12 cellular contexts compared by ENCODE assay signal in the genomic region with DNA sequence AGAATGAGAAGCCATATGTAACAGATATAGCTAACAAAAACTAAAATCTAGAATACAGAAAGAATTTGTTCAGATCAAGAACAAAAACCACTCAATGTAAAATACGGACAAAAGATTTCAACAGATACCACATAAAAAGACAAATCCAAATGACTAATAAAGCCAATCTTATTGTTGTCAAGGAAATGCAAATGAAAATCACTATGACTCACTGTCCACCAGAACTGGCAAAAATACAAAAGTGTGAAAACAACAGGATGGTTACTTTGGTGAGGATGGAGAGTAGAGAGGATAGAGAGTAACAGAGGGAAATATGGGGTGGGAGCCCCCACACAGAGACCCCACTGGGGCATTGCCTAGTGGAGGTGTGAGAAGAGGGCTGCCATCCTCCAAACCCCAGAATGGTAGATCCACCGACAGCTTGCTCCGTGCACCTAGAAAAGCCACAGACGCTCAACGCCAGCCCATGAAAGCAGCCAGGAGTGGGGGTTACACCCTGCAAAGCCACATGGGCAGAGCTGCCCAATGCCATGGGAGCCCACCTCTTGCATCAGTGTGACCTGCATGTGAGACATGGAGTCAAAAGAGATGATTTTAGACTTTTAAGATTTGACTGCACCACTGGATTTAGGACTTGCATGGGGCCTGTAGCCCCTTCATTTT. TPM values are rescaled to one million over a fixed set of nuclear protein-coding genes. Genes with fewer than 3 reads are reported as not detected.
A peak's percentile ranks its signal among the peaks of the same experiment; 100 is the strongest.
DNase-seq lines count a peak whose midpoint lies in the region; ATAC-seq and TF ChIP-seq lines count a peak whose summit lies in the region.
"Had no signal": no experiment of that assay in that cellular context is flagged by ENCODE, and none has a peak within 500 bp of the region (broad histone marks: within the 10 kb centered on the region; RNA-seq: fewer than 3 reads in every experiment).

No MANE protein-coding gene starts in this region.

- H3K4me1 Mint-ChIP-seq in HFFc6 (ENCODE audit: low read depth): peaks cover 71% of the 10 kb centered on the region
- peaks cover 24% of the 10 kb centered on the region for H3K4me1 Mint-ChIP-seq in activated naive CD8-positive, alpha-beta T cell treated with anti-CD3 and anti-CD28 coated beads, Interleukin-2, amount 50 U/mL, for 24 hours

- H3K9me3 Mint-ChIP-seq in HFFc6: no peaks in the 10 kb centered on the region
- H3K9me3 Mint-ChIP-seq in activated naive CD8-positive, alpha-beta T cell treated with anti-CD3 and anti-CD28 coated beads, Interleukin-2, amount 50 U/mL, for 24 hours: peaks cover 4% of the 10 kb centered on the region
- H3K9me3 Mint-ChIP-seq: activated naive CD4-positive, alpha-beta T cell treated with anti-CD3 and anti-CD28 coated beads, Interleukin-2, amount 10 ng/mL, durations not matched to agents 7 days and 5 days had no signal

- peak overlapping the region; percentile 55 for H3K27ac Mint-ChIP-seq in HFFc6
- H3K27ac Mint-ChIP-seq in activated naive CD8-positive, alpha-beta T cell treated with anti-CD3 and anti-CD28 coated beads, Interleukin-2, amount 50 U/mL, for 24 hours: peak overlapping the region; percentile 44
- H3K27ac Mint-ChIP-seq: activated naive CD4-positive, alpha-beta T cell treated with anti-CD3 and anti-CD28 coated beads, Interleukin-2, amount 10 ng/mL, durations not matched to agents 7 days and 5 days; neural progenitor cell had no signal

- H3K36me3 Mint-ChIP-seq in HFFc6 (ENCODE audit: low read depth): peaks cover 20% of the 10 kb centered on the region
- no peaks in the 10 kb centered on the region for H3K36me3 Mint-ChIP-seq in activated naive CD8-positive, alpha-beta T cell treated with anti-CD3 and anti-CD28 coated beads, Interleukin-2, amount 50 U/mL, for 24 hours (ENCODE audit: low read depth)
- H3K36me3 Mint-ChIP-seq: activated naive CD4-positive, alpha-beta T cell treated with anti-CD3 and anti-CD28 coated beads, Interleukin-2, amount 10 ng/mL, durations not matched to agents 7 days and 5 days had no signal

- DNase-seq in EL (peak; percentile 80), HFFc6 (peak; percentile 82), lung microvascular endothelial cell (ENCODE audit: low read depth in 2 of 2) (peak; percentile 66 to 85), UCSD-AML1 (lab: John Stamatoyannopoulos, UW; ENCODE audit: unreplicated experiment) (no peak), pons (ENCODE audit: low spot score) (no peak), coronary artery (ENCODE audit: low spot score) (no peak)
- DNase-seq in activated naive CD8-positive, alpha-beta T cell treated with anti-CD3 and anti-CD28 coated beads, Interleukin-2, amount 50 U/mL, for 24 hours: no peak
- DNase-seq: activated naive CD4-positive, alpha-beta T cell treated with anti-CD3 and anti-CD28 coated beads, Interleukin-2, amount 10 ng/mL, durations not matched to agents 7 days and 5 days; NCI-H2227 treated with DMSO at 0.1 percent for 48 hours had no signal

- peaks cover 3% of the 10 kb centered on the region; the same call in 1 of the 2 replicates for H3K27me3 Mint-ChIP-seq in HFFc6 (ENCODE audit: insufficient read depth)
- peaks cover 3% of the 10 kb centered on the region for H3K27me3 Mint-ChIP-seq in activated naive CD8-positive, alpha-beta T cell treated with anti-CD3 and anti-CD28 coated beads, Interleukin-2, amount 50 U/mL, for 24 hours

- no peak overlapping the region for H3K27ac ChIP-seq in coronary artery
- H3K27ac ChIP-seq: neural progenitor cell had no signal

- H3K4me3 Mint-ChIP-seq in HFFc6: peak overlapping the region; percentile 58
- no peak overlapping the region for H3K4me3 Mint-ChIP-seq in activated naive CD8-positive, alpha-beta T cell treated with anti-CD3 and anti-CD28 coated beads, Interleukin-2, amount 50 U/mL, for 24 hours
- H3K4me3 Mint-ChIP-seq: activated naive CD4-positive, alpha-beta T cell treated with anti-CD3 and anti-CD28 coated beads, Interleukin-2, amount 10 ng/mL, durations not matched to agents 7 days and 5 days; neural progenitor cell had no signal

- TF ChIP-seq CTCF in HFFc6 (IDR thresholded peaks at IDR 0.05): no peak
- TF ChIP-seq CTCF in coronary artery (IDR thresholded peaks at IDR 0.05): no peak

- no peak overlapping the region for H3K4me3 ChIP-seq in coronary artery
- H3K4me3 ChIP-seq: neural progenitor cell had no signal

- ATAC-seq in activated naive CD8-positive, alpha-beta T cell treated with anti-CD3 and anti-CD28 coated beads, Interleukin-2, amount 50 U/mL, for 24 hours: no peak
- no peak for ATAC-seq in GM21723 (IDR thresholded peaks at IDR 0.05; ENCODE audit: unreplicated experiment)
- ATAC-seq: HepG2 had no signal

RNA-seq across cellular contexts. Expression of a gene that starts 15.2 kb away (rescaled TPM):
- total RNA-seq in HFFc6 (2021; fragmentation: NEBNext Ultra II Directional; extraction: Animal tissue kit (Norgen Biotek cat#: 25700)): 100 to 1,000 TPM; 110 to 184 (median 160) TPM
- 25.2 and 40.5 TPM in 2 replicates for total RNA-seq in lung microvascular endothelial cell

RNA-seq across cellular contexts. Expression of a gene that starts 33.1 kb away (rescaled TPM):
- total RNA-seq in HFFc6 (2021; fragmentation: NEBNext Ultra II Directional; extraction: Animal tissue kit (Norgen Biotek cat#: 25700)): under 1 TPM; 0.17 to 0.73 (median 0.48) TPM
- total RNA-seq in lung microvascular endothelial cell: not detected in 2 replicates
- total RNA-seq: HepG2 had no signal

Comparison
In these comparisons a context has a peak if more than half of its experiments do, and no peak if none do; other contexts are left out.
1. DNase-seq: peak in EL (single experiment), HFFc6 (single experiment) and lung microvascular endothelial cell (2 of 2); none in activated naive CD8-positive, alpha-beta T cell treated with anti-CD3 and anti-CD28 coated beads, Interleukin-2, amount 50 U/mL, for 24 hours (single experiment), UCSD-AML1 (single experiment), pons (single experiment) and coronary artery (single experiment).